ENCODE assay signal across 8 cellular contexts in genomic region chr10:89086801-89087513, GRCh38.
DNase-seq lines count a peak whose midpoint lies in the region; ATAC-seq and TF ChIP-seq lines count a peak whose summit lies in the region.

No MANE protein-coding gene starts in this region.

- peaks cover 0 to 1% (median 0%) of the 10 kb centered on the region in 7 donors for H3K9me3 Mint-ChIP-seq in CD4-positive, CD25-positive, alpha-beta regulatory T cell
- no peaks in the 10 kb centered on the region for H3K9me3 Mint-ChIP-seq in Caco-2 (ENCODE audit: unreplicated experiment)

- ATAC-seq in CD4-positive, CD25-positive, alpha-beta regulatory T cell (ENCODE audit: low read depth in 2 of 2) = no peak
- ATAC-seq in GM21367 (IDR thresholded peaks at IDR 0.05; ENCODE audit: unreplicated experiment) = no peak

- no peaks in the 10 kb centered on the region for H3K9me3 ChIP-seq in CD4-positive, CD25-positive, alpha-beta regulatory T cell (ENCODE audit: control insufficient read depth in 2 of 2, low read length in 2 of 2)
- H3K9me3 ChIP-seq in mucosa of stomach (ENCODE audit: control insufficient read depth, low read length) = no peaks in the 10 kb centered on the region
- H3K9me3 ChIP-seq in Caco-2 = no peaks in the 10 kb centered on the region

- no peaks in the 10 kb centered on the region for H3K36me3 Mint-ChIP-seq in CD4-positive, CD25-positive, alpha-beta regulatory T cell
- no peaks in the 10 kb centered on the region for H3K36me3 Mint-ChIP-seq in Caco-2 (ENCODE audit: insufficient read depth, unreplicated experiment)

- no peak for TF ChIP-seq CTCF in Caco-2 (IDR thresholded peaks at IDR 0.05; ENCODE audit: insufficient read depth in 1 of 2, low read depth in 1 of 2, low read length in 1 of 2, severe bottlenecking in 1 of 2, unreplicated experiment in 1 of 2)

- no TSS peak for BruUV-seq in Caco-2 (replicated peaks; lab: Mats Ljungman, UMichigan)

- no peak overlapping the region for H3K27ac ChIP-seq in CD4-positive, CD25-positive, alpha-beta regulatory T cell (ENCODE audit: insufficient read depth, low read length, poor library complexity, severe bottlenecking)

- no peaks in the 10 kb centered on the region for H3K27me3 ChIP-seq in CD4-positive, CD25-positive, alpha-beta regulatory T cell (ENCODE audit: control insufficient read depth, insufficient read depth, low read length)
- H3K27me3 ChIP-seq in mucosa of stomach (ENCODE audit: control insufficient read depth, insufficient read depth, low read length) (no peaks in the 10 kb centered on the region), Caco-2 (replicated peaks; ENCODE audit: control insufficient read depth, insufficient read depth, low read length) (no peaks in the 10 kb centered on the region; the same call in 1 of the 2 replicates)

- H3K9ac ChIP-seq in mucosa of stomach (ENCODE audit: low read length) = peak overlapping the region; percentile 5

- CTCF ChIA-PET in Caco-2 (lab: Charles Lee) = no interaction called here

- H3K4me3 Mint-ChIP-seq in CD4-positive, CD25-positive, alpha-beta regulatory T cell = no peak overlapping the region
- H3K4me3 Mint-ChIP-seq in Caco-2 (ENCODE audit: unreplicated experiment) = no peak overlapping the region

- H3K36me3 ChIP-seq in CD4-positive, CD25-positive, alpha-beta regulatory T cell (ENCODE audit: control insufficient read depth, insufficient read depth, low read length) = no peaks in the 10 kb centered on the region
- H3K36me3 ChIP-seq in mucosa of stomach (ENCODE audit: control insufficient read depth, insufficient read depth, low read length) (no peaks in the 10 kb centered on the region), Caco-2 (ENCODE audit: control insufficient read depth, insufficient read depth, low read length) (no peaks in the 10 kb centered on the region)

- peak overlapping the region; percentile 31 for H3K4me3 ChIP-seq in CD4-positive, CD25-positive, alpha-beta regulatory T cell (ENCODE audit: low read depth, low read length)
- H3K4me3 ChIP-seq in mucosa of stomach (ENCODE audit: low read length) (no peak overlapping the region), Caco-2 (ENCODE audit: low read depth, low read length) (no peak overlapping the region)

- POLR2A ChIA-PET in Caco-2 (lab: Charles Lee) = no interaction called here

- intact Hi-C loops in Caco-2 (cut with micrococcal nuclease; ENCODE audit: unreplicated experiment) = no loop called here

- no peaks in the 10 kb centered on the region for H3K27me3 Mint-ChIP-seq in CD4-positive, CD25-positive, alpha-beta regulatory T cell
- H3K27me3 Mint-ChIP-seq in Caco-2 (ENCODE audit: insufficient read depth, unreplicated experiment) = no peaks in the 10 kb centered on the region

- peak in 1 of 3 donors; percentile 35 for DNase-seq in CD4-positive, CD25-positive, alpha-beta regulatory T cell
- DNase-seq in NCI-H460 (ENCODE audit: extremely low read depth, low read depth) (peak; percentile 27), dermis microvascular lymphatic vessel endothelial cell (ENCODE audit: low read depth in 2 of 2) (peak; percentile 33 to 54), Caco-2 (no peak), Kasumi-1 (lab: John Stamatoyannopoulos, UW) (no peak)
- no peak for DNase-seq in effector CD8-positive, alpha-beta T cell (lab: John Stamatoyannopoulos, UW)

- no peak overlapping the region for H3K27ac Mint-ChIP-seq in CD4-positive, CD25-positive, alpha-beta regulatory T cell
- H3K27ac Mint-ChIP-seq in Caco-2 (ENCODE audit: unreplicated experiment) = no peak overlapping the region

- H3K4me1 ChIP-seq in CD4-positive, CD25-positive, alpha-beta regulatory T cell (ENCODE audit: control insufficient read depth, insufficient read depth, low read length, poor library complexity, severe bottlenecking) = peaks cover 16% of the 10 kb centered on the region
- H3K4me1 ChIP-seq in mucosa of stomach (ENCODE audit: control insufficient read depth, insufficient read depth, low read length) (no peaks in the 10 kb centered on the region), Caco-2 (no peaks in the 10 kb centered on the region)

- H3K4me1 Mint-ChIP-seq in CD4-positive, CD25-positive, alpha-beta regulatory T cell = peaks cover 4 to 29% (median 9%) of the 10 kb centered on the region in 4 donors
- H3K4me1 Mint-ChIP-seq in Caco-2 (ENCODE audit: low read depth, unreplicated experiment) = no peaks in the 10 kb centered on the region

Comparison
In these comparisons a context has a peak if more than half of its experiments do, and no peak if none do; other contexts are left out.
1. DNase-seq: peak in NCI-H460 (single experiment) and dermis microvascular lymphatic vessel endothelial cell (2 of 2); none in effector CD8-positive, alpha-beta T cell (single experiment), Caco-2 (0 of 2) and Kasumi-1 (0 of 2).